In the genomic region with DNA sequence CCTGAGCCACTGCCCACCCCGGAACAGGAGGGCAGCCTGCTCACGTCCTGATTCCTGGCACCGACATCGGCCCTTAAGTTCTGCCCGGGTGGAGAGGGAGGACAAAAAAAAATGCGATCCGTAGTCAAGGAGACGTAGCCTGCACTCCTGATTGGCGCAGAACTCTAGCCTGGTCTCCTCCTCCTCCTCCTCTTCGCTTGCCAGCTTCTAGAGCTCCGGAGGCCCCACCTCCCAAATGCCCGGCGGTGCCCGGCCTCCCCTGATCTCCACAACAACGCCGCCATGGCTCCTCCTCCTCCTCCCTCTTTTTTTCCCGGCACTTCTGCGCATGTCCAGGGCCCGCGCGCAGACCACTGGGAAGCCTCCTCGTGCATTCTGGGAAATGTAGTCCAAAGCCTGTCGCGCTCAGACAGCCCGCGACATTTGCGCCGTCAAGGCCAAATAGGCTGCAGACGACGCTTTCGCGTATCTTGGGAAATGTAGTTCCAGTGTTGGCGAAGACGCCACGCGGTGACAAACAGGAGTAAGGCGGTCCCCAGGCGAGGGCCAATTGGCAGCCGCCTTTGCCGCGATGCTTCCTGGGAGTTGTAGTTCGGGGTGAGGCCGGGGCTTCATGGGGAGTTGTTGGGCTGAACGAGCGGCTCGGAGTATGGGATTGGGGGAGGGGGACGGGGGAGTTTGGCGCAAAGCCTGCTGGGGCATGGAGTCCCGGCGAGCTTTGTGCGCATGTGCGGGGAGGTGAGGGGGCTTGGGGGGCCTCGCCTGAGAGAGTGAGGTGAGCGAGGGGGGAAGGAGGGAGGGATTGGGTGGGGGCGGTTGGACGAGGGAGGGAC, we compare ENCODE assay signal across 8 cellular contexts.
DNase-seq lines count a peak whose midpoint lies in the region; ATAC-seq lines count a peak whose summit lies in the region.

A gene (plus strand): TSS at position 705 of the 833 bp plus-strand sequence. CDS start 5,625 bp downstream, outside the sequence.

- no peaks in the 10 kb centered on the region for H3K9me3 ChIP-seq in BLaER1 treated with 17β-estradiol and CSF1 and Interleukin-3, amounts not matched to agents 10 nM and 100 nM (replicated peaks in 1 of 11)

- ATAC-seq in GM19351 (IDR thresholded peaks at IDR 0.05; ENCODE audit: unreplicated experiment) (peak; percentile 89), HG03521 (IDR thresholded peaks at IDR 0.05; ENCODE audit: unreplicated experiment) (peak; percentile 91)

- H3K27me3 ChIP-seq in BLaER1 treated with 17β-estradiol and CSF1 and Interleukin-3, amounts not matched to agents 10 nM and 100 nM: no peaks in the 10 kb centered on the region

- DNase-seq in NCI-H748 (lab: John Stamatoyannopoulos, UW; ENCODE audit: unreplicated experiment) (peak; percentile 100), dedifferentiated amniotic fluid mesenchymal stem cell (ENCODE audit: extremely low spot score) (peak; percentile 99), left kidney (ENCODE audit: low read depth, low spot score) (peak; percentile 100)
- DNase-seq in activated CD4-positive, alpha-beta T cell treated with anti-CD3 and anti-CD28 coated beads, Interleukin-2, amount 50 U/mL, for 24 hours (ENCODE audit: low read depth in 1 of 2, low spot score in 1 of 2): peak; percentile 99 to 100
- DNase-seq in stimulated activated CD4-positive, alpha-beta T cell treated with anti-CD3 and anti-CD28 coated beads, Interleukin-2, amount 100 ng/mL, for 24 hours: peak; percentile 98 to 99

- H3K9ac ChIP-seq in BLaER1 treated with 17β-estradiol and CSF1 and Interleukin-3, amounts not matched to agents 10 nM and 100 nM: peak within 1 kb of the TSS; percentile 63 to 86 (median 79)

- H3K4me1 ChIP-seq in BLaER1 treated with 17β-estradiol and CSF1 and Interleukin-3, amounts not matched to agents 10 nM and 100 nM: peaks cover 50 to 82% (median 74%) of the 10 kb centered on the region in 10 experiments

- peaks cover 3 to 21% (median 6%) of the 10 kb centered on the region in 11 experiments; a peak in 19 of 22 replicates for H3K36me3 ChIP-seq in BLaER1 treated with 17β-estradiol and CSF1 and Interleukin-3, amounts not matched to agents 10 nM and 100 nM

- H3K4me3 ChIP-seq in BLaER1 treated with 17β-estradiol and CSF1 and Interleukin-3, amounts not matched to agents 10 nM and 100 nM: peak within 1 kb of the TSS; percentile 63 to 77 (median 66)

- peak within 1 kb of the TSS; percentile 85 to 97 (median 94) for H3K4me2 ChIP-seq in BLaER1 treated with 17β-estradiol and CSF1 and Interleukin-3, amounts not matched to agents 10 nM and 100 nM

- H3K27ac ChIP-seq in BLaER1 treated with 17β-estradiol and CSF1 and Interleukin-3, amounts not matched to agents 10 nM and 100 nM: peak within 1 kb of the TSS; percentile 63 to 89 (median 79)

- H4K20me1 ChIP-seq in BLaER1 treated with 17β-estradiol and CSF1 and Interleukin-3, amounts not matched to agents 10 nM and 100 nM: peaks cover 0 to 38% (median 13%) of the 10 kb centered on the region in 11 experiments; a peak in 13 of 22 replicates

Comparison
In these comparisons a context has a peak if more than half of its experiments do, and no peak if none do; other contexts are left out.
1. Peak in every context shown above with its lines: DNase-seq, ATAC-seq, H3K4me3 ChIP-seq and H3K27ac ChIP-seq.